In genomic region chr18:61901334-61901986, GRCh38 we compare ENCODE assay signal across 9 cellular contexts. TPM values are rescaled to one million over a fixed set of nuclear protein-coding genes. Genes with fewer than 3 reads are reported as not detected.
DNase-seq lines count a peak whose midpoint lies in the region; ATAC-seq and TF ChIP-seq lines count a peak whose summit lies in the region.
"Had no signal": no experiment of that assay in that cellular context is flagged by ENCODE, and none has a peak within 500 bp of the region (broad histone marks: within the 10 kb centered on the region; RNA-seq: fewer than 3 reads in every experiment).

No MANE protein-coding gene starts in this region.

- no TSS peak for BruUV-seq in Calu3 (replicated peaks; lab: Mats Ljungman, UMichigan)

- H3K9ac ChIP-seq in endodermal cell (ENCODE audit: extremely low read depth, low read length, poor library complexity, severe bottlenecking), result no peak overlapping the region

- 36 to 52% methylated on average over 4 to 5 of the region's 5 CpGs for WGBS in endodermal cell (ENCODE audit: insufficient coverage in 1 of 2, insufficient read length in 1 of 2), 2 experiments
- 33 to 34% methylated on average over 5 of the region's 5 CpGs for WGBS in lower leg skin, 2 donors

- CTCF ChIA-PET in Calu3 (lab: Charles Lee), result no interaction called here

- no peaks in the 10 kb centered on the region for H3K27me3 Mint-ChIP-seq in Calu3 (ENCODE audit: unreplicated experiment)
- H3K27me3 Mint-ChIP-seq in endodermal cell (ENCODE audit: insufficient read depth), result peaks cover 4% of the 10 kb centered on the region

- no peak for TF ChIP-seq POLR2A in lower leg skin (IDR thresholded peaks at IDR 0.05)

- no peaks in the 10 kb centered on the region for H3K9me3 ChIP-seq in endodermal cell (ENCODE audit: control insufficient read depth, low read length)

- H3K36me3 Mint-ChIP-seq in Calu3 (ENCODE audit: insufficient read depth, unreplicated experiment) (no peaks in the 10 kb centered on the region), endodermal cell (ENCODE audit: low read depth) (peaks cover 1% of the 10 kb centered on the region)

- DNase-seq in Calu3 (peak; percentile 44), GM19240 (ENCODE audit: insufficient read length, low spot score) (peak; percentile 56), NCI-H226 (peak; percentile 8), endodermal cell (peak; percentile 88), mucosa of gallbladder (ENCODE audit: low spot score) (peak; percentile 41), lower leg skin (ENCODE audit: low spot score in 2 of 2) (no peak)
- peak; percentile 18 for DNase-seq in activated CD4-positive, alpha-beta T cell treated with anti-CD3 and anti-CD28 coated beads for 1 hour

- H3K9me3 Mint-ChIP-seq in Calu3 (ENCODE audit: low read depth, unreplicated experiment) (no peaks in the 10 kb centered on the region), endodermal cell (peaks cover 4% of the 10 kb centered on the region)
- H3K9me3 Mint-ChIP-seq: T-helper 1 cell treated with Interleukin-12 subunit alpha and Interleukin-12 subunit beta and Interleukin-4 antibody, amounts not matched to agents 30 μg/mL and 1 μg/mL, for 36 hours had no signal

- TF ChIP-seq CTCF in Calu3 (IDR thresholded peaks at IDR 0.05; ENCODE audit: unreplicated experiment) (peak; percentile 89), endodermal cell (conservative IDR thresholded peaks at IDR 0.05) (peak; percentile 93), lower leg skin (IDR thresholded peaks at IDR 0.05) (no peak)

- H3K27ac Mint-ChIP-seq in Calu3 (ENCODE audit: unreplicated experiment) (no peak overlapping the region), endodermal cell (no peak overlapping the region)
- H3K27ac Mint-ChIP-seq: T-helper 1 cell treated with Interleukin-12 subunit alpha and Interleukin-12 subunit beta and Interleukin-4 antibody, amounts not matched to agents 30 μg/mL and 1 μg/mL, for 36 hours had no signal

- peaks cover 7% of the 10 kb centered on the region for H3K4me1 ChIP-seq in endodermal cell (ENCODE audit: control insufficient read depth, insufficient read depth, low read length)

- H3K27me3 ChIP-seq in endodermal cell (ENCODE audit: control insufficient read depth, insufficient read depth, low read length, poor library complexity, severe bottlenecking), result no peaks in the 10 kb centered on the region

- intact Hi-C loops in Calu3 (cut with micrococcal nuclease; ENCODE audit: unreplicated experiment), result loop anchor here (1.0 kb wide), 1 partner anchor 266 kb away; no protein-coding TSS in a partner anchor
- intact Hi-C loops in lower leg skin (cut with DNase I; ENCODE audit: low total_unique reads), result loop anchor here (10.0 kb wide), 2 partner anchors 327 to 357 kb away; no protein-coding TSS in a partner anchor

- no peak overlapping the region for H3K4me3 Mint-ChIP-seq in Calu3 (ENCODE audit: low read depth, unreplicated experiment)
- H3K4me3 Mint-ChIP-seq in endodermal cell, result no peak overlapping the region
- H3K4me3 Mint-ChIP-seq: T-helper 1 cell treated with Interleukin-12 subunit alpha and Interleukin-12 subunit beta and Interleukin-4 antibody, amounts not matched to agents 30 μg/mL and 1 μg/mL, for 36 hours had no signal

- H3K36me3 ChIP-seq in endodermal cell (ENCODE audit: control insufficient read depth, insufficient read depth, low read length), result no peaks in the 10 kb centered on the region

- H3K27ac ChIP-seq in endodermal cell (ENCODE audit: low read depth, low read length), result no peak overlapping the region

- H3K4me3 ChIP-seq in endodermal cell (ENCODE audit: low read length) (no peak overlapping the region), lower leg skin (ENCODE audit: low read depth, poor library complexity, severe bottlenecking) (no peak overlapping the region)

- ATAC-seq in HG03097 (IDR thresholded peaks at IDR 0.05; ENCODE audit: low FRiP score, unreplicated experiment), result peak; percentile 88

- H3K4me1 Mint-ChIP-seq in Calu3 (ENCODE audit: low read depth, unreplicated experiment), result peaks cover 25% of the 10 kb centered on the region
- H3K4me1 Mint-ChIP-seq in endodermal cell, result peaks cover 22% of the 10 kb centered on the region

RNA-seq across cellular contexts. Expression of gene RNF152, which starts 8.7 kb away (rescaled TPM):
- 1.0 TPM in 2 replicates for total RNA-seq in Calu3 (2022)
- 100 to 1,000 TPM in 1 of 2 donors, 10 to 100 TPM in 1; 90.8 to 119 TPM for total RNA-seq in endodermal cell
- polyA plus RNA-seq in endodermal cell (2013, experiment 1 of 2), result 15.9 TPM
- 23.3 TPM for polyA plus RNA-seq in endodermal cell (2013, experiment 2 of 2)
- total RNA-seq in mucosa of gallbladder, result 18.2 TPM
- 100 to 1,000 TPM in 1 of 4 donors, 10 to 100 TPM in 3; 37.1 to 112 (median 82.5) TPM for total RNA-seq in lower leg skin

Comparison
In these comparisons a context has a peak if more than half of its experiments do, and no peak if none do; other contexts are left out.
1. DNase-seq: peak in Calu3 (single experiment), GM19240 (single experiment), NCI-H226 (single experiment), activated CD4-positive, alpha-beta T cell treated with anti-CD3 and anti-CD28 coated beads for 1 hour (single experiment), endodermal cell (single experiment) and mucosa of gallbladder (single experiment); none in lower leg skin (0 of 2).
2. CTCF ChIP-seq: peak in Calu3 (single experiment) and endodermal cell (single experiment); none in lower leg skin (0 of 3).